Comparison of ENCODE assay signal across 19 cellular contexts in genomic region chr10:60848680-60849079, GRCh38.
"Had no signal": no experiment of that assay in that cellular context is flagged by ENCODE, and none has a peak within 500 bp of the region (broad histone marks: within the 10 kb centered on the region; RNA-seq: fewer than 3 reads in every experiment).

No MANE protein-coding gene starts in this region.

- H3K9me3 ChIP-seq: body of pancreas, mucosa of descending colon had no signal

- H3K4me1 Mint-ChIP-seq: activated CD4-positive, alpha-beta T cell treated with anti-CD3 and anti-CD28 coated beads for 36 hours; memory B cell; stimulated activated naive CD8-positive, alpha-beta T cell treated with anti-CD3 and anti-CD28 coated beads, Interleukin-15, amount 100 ng/mL, for 72 hours had no signal

- H3K36me3 ChIP-seq: cardiac muscle cell, tibial nerve had no signal

- H3K4me3 ChIP-seq: body of pancreas, cardiac muscle cell, mucosa of descending colon, tibial nerve had no signal

- H3K4me1 ChIP-seq: body of pancreas had no signal

- DNase-seq: activated B cell treated with CpG ODN at 0.5 μM for 24 hours; activated CD4-positive, alpha-beta memory T cell treated with anti-CD3 and anti-CD28 coated beads for 36 hours; activated CD4-positive, alpha-beta T cell treated with anti-CD3 and anti-CD28 coated beads for 36 hours; activated naive CD4-positive, alpha-beta T cell treated with Interleukin-2 at 50 U/mL for 16 hours; activated T-cell treated with anti-CD3 and anti-CD28 coated beads, Interleukin-2, amount 50 U/mL, for 48 hours; effector memory CD4-positive, alpha-beta T cell; naive B cell; stimulated activated CD4-positive, alpha-beta T cell treated with anti-CD3 and anti-CD28 coated beads, Interleukin-1b, Interleukin-23, amount 100 ng/mL, for 48 hours; stimulated activated naive CD8-positive, alpha-beta T cell treated with anti-CD3 and anti-CD28 coated beads, Interleukin-15, amount 100 ng/mL, for 72 hours; T1000 had no signal

- H3K4me3 Mint-ChIP-seq: activated B cell treated with CpG ODN at 0.5 μM for 24 hours; activated CD4-positive, alpha-beta memory T cell treated with anti-CD3 and anti-CD28 coated beads for 36 hours; activated CD4-positive, alpha-beta T cell treated with anti-CD3 and anti-CD28 coated beads for 36 hours; dendritic cell treated with granulocyte-macrophage colony-stimulating factor and Interleukin-4, amounts not matched to agents 40 ng/mL and 50 ng/mL, for 4 days; memory B cell; naive B cell; stimulated activated naive CD8-positive, alpha-beta T cell treated with anti-CD3 and anti-CD28 coated beads, Interleukin-15, amount 100 ng/mL, for 72 hours; T-helper 1 cell treated with Interleukin-12 subunit alpha and Interleukin-12 subunit beta and Interleukin-4 antibody, amounts not matched to agents 30 μg/mL and 1 μg/mL, for 36 hours had no signal

- H3K27ac ChIP-seq: body of pancreas, cardiac muscle cell, tibial nerve had no signal

- ATAC-seq: activated CD4-positive, alpha-beta T cell treated with anti-CD3 and anti-CD28 coated beads for 36 hours; body of pancreas; esophagus mucosa; mucosa of descending colon; stimulated activated naive CD8-positive, alpha-beta T cell treated with anti-CD3 and anti-CD28 coated beads, Interleukin-15, amount 100 ng/mL, for 72 hours had no signal

- H3K9me3 Mint-ChIP-seq: activated B cell treated with CpG ODN at 0.5 μM for 24 hours; activated CD4-positive, alpha-beta memory T cell treated with anti-CD3 and anti-CD28 coated beads for 36 hours; dendritic cell treated with granulocyte-macrophage colony-stimulating factor and Interleukin-4, amounts not matched to agents 40 ng/mL and 50 ng/mL, for 4 days; memory B cell; stimulated activated naive CD8-positive, alpha-beta T cell treated with anti-CD3 and anti-CD28 coated beads, Interleukin-15, amount 100 ng/mL, for 72 hours; T-helper 1 cell treated with Interleukin-12 subunit alpha and Interleukin-12 subunit beta and Interleukin-4 antibody, amounts not matched to agents 30 μg/mL and 1 μg/mL, for 36 hours had no signal

- H3K36me3 Mint-ChIP-seq: activated CD4-positive, alpha-beta memory T cell treated with anti-CD3 and anti-CD28 coated beads for 36 hours; memory B cell; naive B cell had no signal

- H3K27me3 Mint-ChIP-seq: activated B cell treated with CpG ODN at 0.5 μM for 24 hours; activated CD4-positive, alpha-beta T cell treated with anti-CD3 and anti-CD28 coated beads for 36 hours; dendritic cell treated with granulocyte-macrophage colony-stimulating factor and Interleukin-4, amounts not matched to agents 40 ng/mL and 50 ng/mL, for 4 days; memory B cell; naive B cell; progenitor cell of endocrine pancreas; stimulated activated naive CD8-positive, alpha-beta T cell treated with anti-CD3 and anti-CD28 coated beads, Interleukin-15, amount 100 ng/mL, for 72 hours had no signal

- H3K27ac Mint-ChIP-seq: activated B cell treated with CpG ODN at 0.5 μM for 24 hours; activated CD4-positive, alpha-beta memory T cell treated with anti-CD3 and anti-CD28 coated beads for 36 hours; activated CD4-positive, alpha-beta T cell treated with anti-CD3 and anti-CD28 coated beads for 36 hours; dendritic cell treated with granulocyte-macrophage colony-stimulating factor and Interleukin-4, amounts not matched to agents 40 ng/mL and 50 ng/mL, for 4 days; memory B cell; naive B cell; progenitor cell of endocrine pancreas; stimulated activated naive CD8-positive, alpha-beta T cell treated with anti-CD3 and anti-CD28 coated beads, Interleukin-15, amount 100 ng/mL, for 72 hours; T-helper 1 cell treated with Interleukin-12 subunit alpha and Interleukin-12 subunit beta and Interleukin-4 antibody, amounts not matched to agents 30 μg/mL and 1 μg/mL, for 36 hours had no signal

- H3K27me3 ChIP-seq: body of pancreas, cardiac muscle cell, tibial nerve had no signal
